9 cellular contexts compared by ENCODE assay signal in genomic region chr12:3365416-3366385, GRCh38.
A peak's percentile ranks its signal among the peaks of the same experiment; 100 is the strongest.
DNase-seq lines count a peak whose midpoint lies in the region; ATAC-seq, FAIRE-seq and TF ChIP-seq lines count a peak whose summit lies in the region.
"Had no signal": no experiment of that assay in that cellular context is flagged by ENCODE, and none has a peak within 500 bp of the region (broad histone marks: within the 10 kb centered on the region; RNA-seq: fewer than 3 reads in every experiment).

No MANE protein-coding gene starts in this region.

- H3K9me3 Mint-ChIP-seq in nephron: no peaks in the 10 kb centered on the region

- peaks cover 43 to 58% (median 51%) of the 10 kb centered on the region in 11 experiments for H3K27me3 ChIP-seq in BLaER1 treated with 17β-estradiol and CSF1 and Interleukin-3, amounts not matched to agents 10 nM and 100 nM
- H3K27me3 ChIP-seq in endothelial cell of umbilical vein (ENCODE audit: control insufficient read depth in 2 of 2, insufficient read depth in 2 of 2, low read length in 2 of 2): peaks cover 24 to 34% of the 10 kb centered on the region in 2 experiments

- H2AFZ ChIP-seq in endothelial cell of umbilical vein (ENCODE audit: low read depth, low read length): no peak overlapping the region

- TF ChIP-seq POLR2A in endothelial cell of umbilical vein (IDR thresholded peaks at IDR 0.05; ENCODE audit: low read depth, low read length): no peak

- no peaks in the 10 kb centered on the region for H3K36me3 Mint-ChIP-seq in nephron (ENCODE audit: low read depth)

- H3K4me3 Mint-ChIP-seq in nephron: peak overlapping the region; percentile 81 to 82 (median 81)

- peaks cover 41% of the 10 kb centered on the region for H3K27me3 Mint-ChIP-seq in nephron (ENCODE audit: low read depth)

- no TSS peak for BruUV-seq in endothelial cell of umbilical vein (replicated peaks; lab: Mats Ljungman, UMichigan)

- H3K27ac ChIP-seq in BLaER1 treated with 17β-estradiol and CSF1 and Interleukin-3, amounts not matched to agents 10 nM and 100 nM: no peak overlapping the region
- H3K27ac ChIP-seq in endothelial cell of umbilical vein (ENCODE audit: insufficient read depth, low read depth, low read length): no peak overlapping the region
- H3K27ac ChIP-seq: adrenal gland had no signal

- no peak for ATAC-seq in GM21786 (IDR thresholded peaks at IDR 0.05; ENCODE audit: unreplicated experiment)

- H3K27ac Mint-ChIP-seq in nephron: peak overlapping the region in 2 of 3 experiments; percentile 53 to 59

- CTCF ChIA-PET in endothelial cell of umbilical vein (lab: Charles Lee): interaction anchor here (1.3 kb wide), 1 partner anchor 438 kb away, joined by 4 read pairs; no protein-coding TSS in a partner anchor

- H3K4me3 ChIP-seq in BLaER1 treated with 17β-estradiol and CSF1 and Interleukin-3, amounts not matched to agents 10 nM and 100 nM: peak overlapping the region; percentile 38 to 67 (median 48); a peak in 17 of 20 replicates
- no peak overlapping the region for H3K4me3 ChIP-seq in endothelial cell of umbilical vein (replicated peaks in 1 of 3; ENCODE audit: insufficient read depth in 1 of 3, low read depth in 1 of 3, low read length in 3 of 3)

- no peak for FAIRE-seq in endothelial cell of umbilical vein (lab: Jason Lieb, UNC)

- POLR2A ChIA-PET in endothelial cell of umbilical vein (lab: Charles Lee): no interaction called here

- H3K4me2 ChIP-seq in BLaER1 treated with 17β-estradiol and CSF1 and Interleukin-3, amounts not matched to agents 10 nM and 100 nM: peak overlapping the region; percentile 67 to 91 (median 83)
- H3K4me2 ChIP-seq in endothelial cell of umbilical vein (ENCODE audit: insufficient read depth, low read length): peak overlapping the region; percentile 36

- peaks cover 11% of the 10 kb centered on the region for H3K4me1 Mint-ChIP-seq in nephron

- no peaks in the 10 kb centered on the region for H3K36me3 ChIP-seq in BLaER1 treated with 17β-estradiol and CSF1 and Interleukin-3, amounts not matched to agents 10 nM and 100 nM
- H3K36me3 ChIP-seq in endothelial cell of umbilical vein (ENCODE audit: control insufficient read depth in 2 of 2, extremely low read depth in 1 of 2, insufficient read depth in 2 of 2, low read length in 2 of 2): no peaks in the 10 kb centered on the region
- H3K36me3 ChIP-seq: adrenal gland had no signal

- H3K9me1 ChIP-seq in endothelial cell of umbilical vein (replicated peaks; ENCODE audit: control insufficient read depth, extremely low read depth, insufficient read depth, low read length): no peaks in the 10 kb centered on the region

- dilution Hi-C loops in endothelial cell of umbilical vein (cut with MboI; ENCODE audit: extremely low pct_ligation_motif_present, low sequenced_read_pairs): no loop called here

- intact Hi-C loops in endothelial cell of umbilical vein (cut with micrococcal nuclease): no loop called here

- H3K4me1 ChIP-seq in BLaER1 treated with 17β-estradiol and CSF1 and Interleukin-3, amounts not matched to agents 10 nM and 100 nM: peaks cover 18 to 43% (median 36%) of the 10 kb centered on the region in 10 experiments
- H3K4me1 ChIP-seq in endothelial cell of umbilical vein (ENCODE audit: control insufficient read depth, extremely low read depth, insufficient read depth, low read length): no peaks in the 10 kb centered on the region
- H3K4me1 ChIP-seq: adrenal gland had no signal

- H3K79me2 ChIP-seq in endothelial cell of umbilical vein (ENCODE audit: control insufficient read depth, insufficient read depth, low read length): no peaks in the 10 kb centered on the region

- peak overlapping the region in 2 of 11 experiments; percentile 37 to 41; a peak in 1 of 22 replicates for H3K9ac ChIP-seq in BLaER1 treated with 17β-estradiol and CSF1 and Interleukin-3, amounts not matched to agents 10 nM and 100 nM
- H3K9ac ChIP-seq in endothelial cell of umbilical vein (replicated peaks; ENCODE audit: extremely low read depth, insufficient read depth, low read length): no peak overlapping the region

- peaks cover 0 to 7% (median 0%) of the 10 kb centered on the region in 11 experiments; a peak in 3 of 22 replicates for H4K20me1 ChIP-seq in BLaER1 treated with 17β-estradiol and CSF1 and Interleukin-3, amounts not matched to agents 10 nM and 100 nM
- H4K20me1 ChIP-seq in endothelial cell of umbilical vein (replicated peaks; ENCODE audit: control insufficient read depth, extremely low read depth, insufficient read depth, low read length): no peaks in the 10 kb centered on the region

- no peak for TF ChIP-seq CTCF in endothelial cell of umbilical vein (IDR thresholded peaks at IDR 0.05; ENCODE audit: extremely low read depth in 1 of 2, insufficient read depth in 1 of 2, low read depth in 1 of 2, low read length in 2 of 2)
- TF ChIP-seq CTCF in nephron (IDR thresholded peaks at IDR 0.05; ENCODE audit: unreplicated experiment in 3 of 3): no peak

- H3K9me3 ChIP-seq in BLaER1 treated with 17β-estradiol and CSF1 and Interleukin-3, amounts not matched to agents 10 nM and 100 nM (replicated peaks in 1 of 11): no peaks in the 10 kb centered on the region
- H3K9me3 ChIP-seq in endothelial cell of umbilical vein (replicated peaks; ENCODE audit: control insufficient read depth, insufficient read depth, low read length): no peaks in the 10 kb centered on the region
- H3K9me3 ChIP-seq: adrenal gland had no signal

- peak; percentile 21 for DNase-seq in NCI-H1092 (lab: John Stamatoyannopoulos, UW)
- no peak for DNase-seq in endothelial cell of umbilical vein (ENCODE audit: low read depth, low spot score)
- DNase-seq in central memory CD4-positive, alpha-beta T cell: no peak
- no peak for DNase-seq in germinal center (ENCODE audit: low spot score)
- DNase-seq in SK-N-DZ (ENCODE audit: low spot score): no peak

TF ChIP-seq in endothelial cell of umbilical vein, 7 proteins besides CTCF, POLR2A, EP300 and RAD21:
- TF ChIP-seq MYC (IDR thresholded peaks at IDR 0.05; ENCODE audit: low read depth, low read length) (no peak), EZH2 (IDR thresholded peaks at IDR 0.05; ENCODE audit: borderline replicate concordance, low read depth, low read length, severe bottlenecking) (peak; percentile 89), FOS (IDR thresholded peaks at IDR 0.05; ENCODE audit: borderline replicate concordance, insufficient read depth, low read length) (no peak), GATA2 (IDR thresholded peaks at IDR 0.05; ENCODE audit: insufficient read depth, insufficient read length, low read depth, low read length) (no peak)

Comparison
In these comparisons a context has a peak if more than half of its experiments do, and no peak if none do; other contexts are left out.
1. H3K4me3 ChIP-seq: peak in BLaER1 treated with 17β-estradiol and CSF1 and Interleukin-3, amounts not matched to agents 10 nM and 100 nM (10 of 10); none in endothelial cell of umbilical vein (0 of 3).